ENCODE assay signal across 8 cellular contexts in the genomic region with DNA sequence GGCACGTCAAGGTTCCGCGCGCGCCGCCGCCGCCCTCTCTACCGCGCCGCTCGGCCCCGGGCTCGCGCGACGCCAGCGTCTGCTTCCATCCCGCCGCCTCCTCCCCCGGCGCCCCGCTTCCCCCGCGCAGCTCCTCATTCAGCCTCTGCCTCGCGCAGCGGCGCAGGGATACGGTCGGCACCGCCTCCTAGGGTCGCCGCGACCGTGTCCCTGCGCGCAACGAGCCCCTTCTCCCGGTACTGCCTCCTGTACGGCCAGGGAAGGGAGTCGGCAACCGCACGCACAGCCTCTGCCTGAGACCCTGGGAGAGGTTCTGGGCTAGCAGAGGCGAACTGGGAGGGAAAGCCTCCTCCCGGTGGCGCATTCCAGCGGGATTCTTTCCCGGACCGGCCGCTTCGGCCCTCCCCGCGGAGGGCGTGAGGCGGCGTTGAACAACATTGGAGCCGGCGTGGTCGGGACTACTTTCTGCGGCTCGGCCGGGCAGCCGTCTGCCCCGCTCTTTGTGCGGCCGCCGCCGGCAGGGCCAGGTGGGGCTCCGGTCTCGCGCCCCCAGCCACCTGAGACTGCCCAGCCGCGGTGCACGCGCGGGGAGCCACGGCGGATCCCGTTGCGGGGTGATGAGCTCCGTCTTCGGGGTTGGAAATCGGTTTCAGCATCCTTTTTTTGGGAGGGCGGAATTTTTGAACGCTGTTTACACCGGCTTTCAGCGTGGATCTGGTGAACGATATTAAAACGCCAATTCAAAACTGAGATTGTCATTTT. TPM values are rescaled to one million over a fixed set of nuclear protein-coding genes. Genes with fewer than 3 reads are reported as not detected.
DNase-seq lines count a peak whose midpoint lies in the region; ATAC-seq and TF ChIP-seq lines count a peak whose summit lies in the region.

Gene LRP6 (minus strand): TSS at position 172 of the 762 bp plus-strand sequence. CDS start 309 bp downstream, outside the sequence.

- peak within 1 kb of the TSS; percentile 99 for H3K4ac ChIP-seq in neuronal stem cell (ENCODE audit: low read length)

- H3K36me3 ChIP-seq in H7 (replicated peaks; ENCODE audit: control insufficient read depth, insufficient read depth, low read length) (no peaks in the 10 kb centered on the region), SJCRH30 (no peaks in the 10 kb centered on the region), gastroesophageal sphincter (no peaks in the 10 kb centered on the region), neuronal stem cell (replicated peaks in 1 of 2; ENCODE audit: control insufficient read depth in 2 of 2, insufficient read depth in 2 of 2, low read length in 2 of 2) (peaks cover 0 to 5% of the 10 kb centered on the region in 2 donors)

- peak within 1 kb of the TSS; percentile 4 for H2AK5ac ChIP-seq in neuronal stem cell (ENCODE audit: low read depth, low read length)

- no peaks in the 10 kb centered on the region for H3K27me3 Mint-ChIP-seq in activated naive CD4-positive, alpha-beta T cell treated with anti-CD3 and anti-CD28 coated beads for 36 hours (ENCODE audit: low read depth)

- no peak for TF ChIP-seq EP300 in gastroesophageal sphincter (IDR thresholded peaks at IDR 0.05)

- ATAC-seq in gastroesophageal sphincter = peak; percentile 96

- H3K27ac ChIP-seq in SJCRH30 (peak within 1 kb of the TSS; percentile 98), gastroesophageal sphincter (peak within 1 kb of the TSS; percentile 88 to 99 (median 99)), neuronal stem cell (replicated peaks; ENCODE audit: low read length) (peak within 1 kb of the TSS; percentile 100)

- H3K4me1 Mint-ChIP-seq in activated naive CD4-positive, alpha-beta T cell treated with anti-CD3 and anti-CD28 coated beads for 36 hours (ENCODE audit: low read depth) = peaks cover 18% of the 10 kb centered on the region

- TF ChIP-seq POLR2A in gastroesophageal sphincter (IDR thresholded peaks at IDR 0.05) = peak; percentile 58 to 67

- H3K14ac ChIP-seq in neuronal stem cell (ENCODE audit: low read length) = peak within 1 kb of the TSS; percentile 100

- no peaks in the 10 kb centered on the region for H3K36me3 Mint-ChIP-seq in activated naive CD4-positive, alpha-beta T cell treated with anti-CD3 and anti-CD28 coated beads for 36 hours (ENCODE audit: low read depth)

- H2BK120ac ChIP-seq in neuronal stem cell (ENCODE audit: low read depth, low read length) = peak within 1 kb of the TSS; percentile 100

- no peak within 1 kb of the TSS for H2BK12ac ChIP-seq in neuronal stem cell (ENCODE audit: low read length)

- no peaks in the 10 kb centered on the region for H3K9me3 ChIP-seq in SJCRH30 (replicated peaks)
- H3K9me3 ChIP-seq in gastroesophageal sphincter = no peaks in the 10 kb centered on the region
- H3K9me3 ChIP-seq in neuronal stem cell (replicated peaks in 1 of 2; ENCODE audit: control insufficient read depth in 2 of 2, insufficient read depth in 1 of 2, low read depth in 1 of 2, low read length in 2 of 2) = peaks cover 0 to 7% of the 10 kb centered on the region in 2 donors

- peak within 1 kb of the TSS; percentile 67 for H2BK15ac ChIP-seq in neuronal stem cell (ENCODE audit: low read length)

- no peaks in the 10 kb centered on the region for H3K4me1 ChIP-seq in SJCRH30
- H3K4me1 ChIP-seq in gastroesophageal sphincter = peaks cover 0 to 33% (median 0%) of the 10 kb centered on the region in 3 donors
- H3K4me1 ChIP-seq in neuronal stem cell (ENCODE audit: control insufficient read depth in 2 of 2, insufficient read depth in 1 of 2, low read depth in 1 of 2, low read length in 2 of 2) = peaks cover 3 to 5% of the 10 kb centered on the region in 2 donors

- H3K4me3 Mint-ChIP-seq in activated naive CD4-positive, alpha-beta T cell treated with anti-CD3 and anti-CD28 coated beads for 36 hours = peak within 1 kb of the TSS; percentile 83

- intact Hi-C loops in activated naive CD4-positive, alpha-beta T cell treated with anti-CD3 and anti-CD28 coated beads for 36 hours (cut with micrococcal nuclease) = loop anchor here (2.0 kb wide), 2 partner anchors 60 to 196 kb away; partner anchors contain the start of gene BCL2L14

- peaks cover 5% of the 10 kb centered on the region for H3K79me1 ChIP-seq in neuronal stem cell (ENCODE audit: low read depth, low read length)

- peak; percentile 88 for DNase-seq in Daoy (ENCODE audit: low read depth)
- DNase-seq in H7 = peak; percentile 96
- peak; percentile 88 for DNase-seq in M059J (ENCODE audit: low read depth)
- peak; percentile 91 to 93 for DNase-seq in SJCRH30
- DNase-seq in activated naive CD4-positive, alpha-beta T cell treated with anti-CD3 and anti-CD28 coated beads for 36 hours = peak; percentile 81
- DNase-seq in neuronal stem cell (ENCODE audit: low spot score) = peak; percentile 96
- DNase-seq in stromal cell of bone marrow (ENCODE audit: low read depth) = peak; percentile 87

- no peak within 1 kb of the TSS for H3K27ac Mint-ChIP-seq in activated naive CD4-positive, alpha-beta T cell treated with anti-CD3 and anti-CD28 coated beads for 36 hours

- no peaks in the 10 kb centered on the region for H3K9me3 Mint-ChIP-seq in activated naive CD4-positive, alpha-beta T cell treated with anti-CD3 and anti-CD28 coated beads for 36 hours

- H3K4me3 ChIP-seq in H7 (ENCODE audit: insufficient read depth, low read depth, low read length) (peak within 1 kb of the TSS; percentile 94), SJCRH30 (peak within 1 kb of the TSS; percentile 94), gastroesophageal sphincter (peak within 1 kb of the TSS; percentile 61 to 66), neuronal stem cell (ENCODE audit: low read length in 2 of 2) (peak within 1 kb of the TSS; percentile 96 to 99)

- H3K18ac ChIP-seq in neuronal stem cell (ENCODE audit: low read length) = peak within 1 kb of the TSS; percentile 100

- H2BK5ac ChIP-seq in neuronal stem cell (ENCODE audit: low read length) = peak within 1 kb of the TSS; percentile 100

- H3K9ac ChIP-seq in neuronal stem cell (ENCODE audit: low read depth, low read length, poor library complexity) = peak within 1 kb of the TSS; percentile 100

- WGBS in gastroesophageal sphincter (ENCODE audit: low coverage in 1 of 2), 2 donors = 0% methylated on average over 12 of the region's 90 CpGs; no CpG with 5 or more reads in 1 of the 2 donors
- WGBS in neuronal stem cell (ENCODE audit: extremely low coverage in 2 of 2, insufficient read length in 2 of 2, insufficient replicate concordance in 1 of 2), 2 donors = no CpG with 5 or more reads among the region's 90 CpGs

- CTCF ChIA-PET in activated naive CD4-positive, alpha-beta T cell treated with anti-CD3 and anti-CD28 coated beads for 36 hours (lab: Charles Lee) = interaction anchor here (0.6 to 3.0 kb wide), 5 partner anchors 45 to 1106 kb away, joined by 3 to 12 read pairs (median 3); no protein-coding TSS in a partner anchor

- H2AFZ ChIP-seq in neuronal stem cell (ENCODE audit: low read length) = peak within 1 kb of the TSS; percentile 99

- H3K4me2 ChIP-seq in neuronal stem cell (ENCODE audit: insufficient read depth, low read length, poor library complexity, severe bottlenecking) = peak within 1 kb of the TSS; percentile 69

- peak in 3 of 4 experiments; percentile 12 to 39 (median 21) for TF ChIP-seq CTCF in gastroesophageal sphincter (IDR thresholded peaks at IDR 0.05)

- H4K8ac ChIP-seq in neuronal stem cell (ENCODE audit: low read depth, low read length) = peak within 1 kb of the TSS; percentile 96

- peak within 1 kb of the TSS; percentile 98 for H3K23ac ChIP-seq in neuronal stem cell (ENCODE audit: low read depth, low read length, poor library complexity)

- H3K27me3 ChIP-seq in H7 (ENCODE audit: control insufficient read depth, insufficient read depth, low read length) (no peaks in the 10 kb centered on the region), SJCRH30 (no peaks in the 10 kb centered on the region), gastroesophageal sphincter (no peaks in the 10 kb centered on the region), neuronal stem cell (ENCODE audit: control insufficient read depth in 3 of 3, insufficient read depth in 3 of 3, low read depth in 1 of 3, low read length in 3 of 3) (no peaks in the 10 kb centered on the region)

- peak within 1 kb of the TSS; percentile 100 for H4K91ac ChIP-seq in neuronal stem cell (ENCODE audit: low read depth, low read length, poor library complexity)

RNA-seq across cellular contexts. Expression of gene LRP6, which starts in this region (rescaled TPM):
- 5.1 and 6.3 TPM in 2 replicates for total RNA-seq in Daoy (2014; rRNA removed; shearing (Covaris generic))
- total RNA-seq in H7 (2014; rRNA removed; shearing (Covaris generic)) = 44.6 and 48.0 TPM in 2 replicates
- total RNA-seq in M059J (2014; rRNA removed; shearing (Covaris generic)) = 8.1 and 13.0 TPM in 2 replicates
- total RNA-seq in SJCRH30 (2014; rRNA removed; shearing (Covaris generic)) = 31.6 and 32.2 TPM in 2 replicates
- total RNA-seq in activated naive CD4-positive, alpha-beta T cell treated with anti-CD3 and anti-CD28 coated beads for 36 hours = 1 to 10 TPM; 3.9 to 4.1 TPM
- 10 to 100 TPM; 34.5 to 58.5 (median 42.6) TPM for total RNA-seq in gastroesophageal sphincter
- 20.3 TPM for polyA plus RNA-seq in neuronal stem cell (2013, experiment 1 of 2)
- polyA plus RNA-seq in neuronal stem cell (2013, experiment 2 of 2) = 20.1 TPM

Comparison
In these comparisons a context has a peak if more than half of its experiments do, and no peak if none do; other contexts are left out.
1. Peak in every context shown above with its lines: DNase-seq, ATAC-seq, H3K4me3 ChIP-seq and H3K27ac ChIP-seq.